13 cellular contexts compared by ENCODE assay signal in genomic region chr20:62137092-62137384, GRCh38. TPM values are rescaled to one million over a fixed set of nuclear protein-coding genes. Genes with fewer than 3 reads are reported as not detected.
DNase-seq lines count a peak whose midpoint lies in the region; ATAC-seq and TF ChIP-seq lines count a peak whose summit lies in the region.
"Had no signal": no experiment of that assay in that cellular context is flagged by ENCODE, and none has a peak within 500 bp of the region (broad histone marks: within the 10 kb centered on the region; RNA-seq: fewer than 3 reads in every experiment).

No MANE protein-coding gene starts in this region.

- TF ChIP-seq CTCF in natural killer cell (IDR thresholded peaks at IDR 0.05) (no peak), PC-9 (conservative IDR thresholded peaks at IDR 0.05) (peak; percentile 51), type B pancreatic cell (conservative IDR thresholded peaks at IDR 0.05) (no peak)

- no peak overlapping the region for H3K18ac ChIP-seq in mesenchymal stem cell (ENCODE audit: low read depth in 1 of 2, low read length in 2 of 2)

- intact Hi-C loops in natural killer cell (cut with micrococcal nuclease): loop anchor here (2.0 kb wide), 2 partner anchors 14 to 126 kb away; partner anchors contain the start of gene LSM14B
- intact Hi-C loops in PC-9 (cut with micrococcal nuclease; ENCODE audit: unreplicated experiment): loop anchor here (1.0 to 5.0 kb wide), 3 partner anchors 75 to 270 kb away; partner anchors contain the start of gene CABLES2
- intact Hi-C loops in dendritic cell treated with granulocyte-macrophage colony-stimulating factor and Interleukin-4, amounts not matched to agents 40 ng/mL and 50 ng/mL, for 4 days (cut with micrococcal nuclease): loop anchor here (2.0 to 5.0 kb wide), 3 partner anchors 14 to 126 kb away; partner anchors contain the start of genes LSM14B and TAF4

- no peak overlapping the region for H2BK120ac ChIP-seq in mesenchymal stem cell (ENCODE audit: low read depth, low read length)

- H3K36me3 ChIP-seq in PC-9 (ENCODE audit: low read depth): peaks cover 50% of the 10 kb centered on the region
- H3K36me3 ChIP-seq in mesenchymal stem cell (ENCODE audit: control insufficient read depth in 1 of 2, insufficient read depth in 2 of 2, low read depth in 1 of 2, low read length in 2 of 2): peaks cover 77 to 84% of the 10 kb centered on the region in 2 experiments

- H3K9me2 ChIP-seq in PC-9 (ENCODE audit: insufficient read depth): no peaks in the 10 kb centered on the region

- H4K20me1 ChIP-seq in PC-9 (ENCODE audit: insufficient read depth): peaks cover 67% of the 10 kb centered on the region

- H3K27me3 ChIP-seq in PC-9 (ENCODE audit: insufficient read depth, low read depth) (no peaks in the 10 kb centered on the region), mesenchymal stem cell (ENCODE audit: control insufficient read depth in 1 of 2, insufficient read depth in 1 of 2, low read length in 2 of 2) (no peaks in the 10 kb centered on the region)
- H3K27me3 ChIP-seq: BE2C, gastroesophageal sphincter, pancreas, SJSA1 had no signal

- no peak overlapping the region for H2BK12ac ChIP-seq in mesenchymal stem cell (ENCODE audit: low read length in 2 of 2)

- CTCF ChIA-PET in PC-9 (lab: Charles Lee): interaction anchor here (1.1 kb wide), 1 partner anchor 126 kb away, joined by 3 read pairs; no protein-coding TSS in a partner anchor

- POLR2A ChIA-PET in PC-9 (lab: Charles Lee; ENCODE audit: unreplicated experiment): no interaction called here

- BruUV-seq in PC-9 (replicated peaks; lab: Mats Ljungman, UMichigan): no TSS peak

- no peak overlapping the region for H3K23ac ChIP-seq in mesenchymal stem cell (ENCODE audit: low read length in 2 of 2)

- H3K4me2 ChIP-seq in PC-9 (no peak overlapping the region), mesenchymal stem cell (ENCODE audit: low read length, poor library complexity, severe bottlenecking) (no peak overlapping the region)

- H3K27ac Mint-ChIP-seq in natural killer cell (peak overlapping the region; percentile 51 to 76), type B pancreatic cell (peak overlapping the region; percentile 39)
- peak overlapping the region in 1 of 2 donors; percentile 36 for H3K27ac Mint-ChIP-seq in natural killer cell treated with Interleukin-12 subunit alpha and Interleukin-12 subunit beta and Interleukin-15 and Interleukin-18, amount 100 ng/mL, for 72 hours
- H3K27ac Mint-ChIP-seq in dendritic cell treated with granulocyte-macrophage colony-stimulating factor and Interleukin-4, amounts not matched to agents 40 ng/mL and 50 ng/mL, for 4 days: peak overlapping the region; percentile 8

- peaks cover 35% of the 10 kb centered on the region for H3K79me1 ChIP-seq in mesenchymal stem cell (replicated peaks; ENCODE audit: low read length, poor library complexity, severe bottlenecking)

- H3K9me3 ChIP-seq in PC-9 (ENCODE audit: insufficient read depth, low read depth): no peaks in the 10 kb centered on the region
- no peaks in the 10 kb centered on the region for H3K9me3 ChIP-seq in mesenchymal stem cell (ENCODE audit: control insufficient read depth, low read length)
- H3K9me3 ChIP-seq: BE2C, gastroesophageal sphincter, pancreas, SJSA1 had no signal

- H3K4me1 Mint-ChIP-seq in natural killer cell: peaks cover 46 to 52% of the 10 kb centered on the region in 2 donors
- peaks cover 38 to 39% of the 10 kb centered on the region in 2 donors for H3K4me1 Mint-ChIP-seq in natural killer cell treated with Interleukin-12 subunit alpha and Interleukin-12 subunit beta and Interleukin-15 and Interleukin-18, amount 100 ng/mL, for 72 hours (ENCODE audit: low read depth in 2 of 2)
- peaks cover 83% of the 10 kb centered on the region for H3K4me1 Mint-ChIP-seq in dendritic cell treated with granulocyte-macrophage colony-stimulating factor and Interleukin-4, amounts not matched to agents 40 ng/mL and 50 ng/mL, for 4 days (ENCODE audit: low read depth)
- H3K4me1 Mint-ChIP-seq in type B pancreatic cell (ENCODE audit: unreplicated experiment): peaks cover 16% of the 10 kb centered on the region

- no peak overlapping the region for H2BK5ac ChIP-seq in mesenchymal stem cell (ENCODE audit: low read depth, low read length, poor library complexity, severe bottlenecking)

- H3K4me1 ChIP-seq in PC-9 (replicated peaks; ENCODE audit: insufficient read depth): peaks cover 15% of the 10 kb centered on the region
- peaks cover 18% of the 10 kb centered on the region for H3K4me1 ChIP-seq in mesenchymal stem cell (ENCODE audit: control insufficient read depth, insufficient read depth, low read depth, low read length)

- H4K91ac ChIP-seq in mesenchymal stem cell (ENCODE audit: low read length): no peak overlapping the region

- no peak overlapping the region for H4K8ac ChIP-seq in mesenchymal stem cell (ENCODE audit: low read length)

- peaks cover 58% of the 10 kb centered on the region for H3F3A ChIP-seq in PC-9 (ENCODE audit: insufficient read depth, low read depth)

- no peak overlapping the region for H3K14ac ChIP-seq in mesenchymal stem cell (ENCODE audit: low read length in 2 of 2)

- H3K4ac ChIP-seq in mesenchymal stem cell (ENCODE audit: low read depth in 1 of 2, low read length in 2 of 2): no peak overlapping the region

- H2AK5ac ChIP-seq in mesenchymal stem cell (ENCODE audit: low read length, severe bottlenecking): no peak overlapping the region

- no peak overlapping the region for H2AFZ ChIP-seq in PC-9
- no peak overlapping the region for H2AFZ ChIP-seq in mesenchymal stem cell (ENCODE audit: low read depth, low read length)

- no peak for ATAC-seq in natural killer cell
- no peak for ATAC-seq in natural killer cell treated with Interleukin-12 subunit alpha and Interleukin-12 subunit beta and Interleukin-15 and Interleukin-18, amount 100 ng/mL, for 72 hours

- H3K79me2 ChIP-seq in PC-9 (ENCODE audit: low read depth): peaks cover 31% of the 10 kb centered on the region

- no peaks in the 10 kb centered on the region for H3K27me3 Mint-ChIP-seq in natural killer cell (ENCODE audit: low read depth in 2 of 2)
- H3K27me3 Mint-ChIP-seq in natural killer cell treated with Interleukin-12 subunit alpha and Interleukin-12 subunit beta and Interleukin-15 and Interleukin-18, amount 100 ng/mL, for 72 hours: no peaks in the 10 kb centered on the region
- no peaks in the 10 kb centered on the region for H3K27me3 Mint-ChIP-seq in dendritic cell treated with granulocyte-macrophage colony-stimulating factor and Interleukin-4, amounts not matched to agents 40 ng/mL and 50 ng/mL, for 4 days
- H3K27me3 Mint-ChIP-seq in type B pancreatic cell: no peaks in the 10 kb centered on the region

- H3K36me3 Mint-ChIP-seq in natural killer cell (peaks cover 14% of the 10 kb centered on the region), type B pancreatic cell (peaks cover 25% of the 10 kb centered on the region)
- H3K36me3 Mint-ChIP-seq in natural killer cell treated with Interleukin-12 subunit alpha and Interleukin-12 subunit beta and Interleukin-15 and Interleukin-18, amount 100 ng/mL, for 72 hours: peaks cover 15% of the 10 kb centered on the region
- H3K36me3 Mint-ChIP-seq in dendritic cell treated with granulocyte-macrophage colony-stimulating factor and Interleukin-4, amounts not matched to agents 40 ng/mL and 50 ng/mL, for 4 days (ENCODE audit: low read depth): peaks cover 100% of the 10 kb centered on the region

- H2BK15ac ChIP-seq in mesenchymal stem cell (ENCODE audit: low read depth, poor library complexity, severe bottlenecking): no peak overlapping the region

- H3K4me3 ChIP-seq in PC-9 (no peak overlapping the region), mesenchymal stem cell (ENCODE audit: insufficient read depth in 1 of 2, low read depth in 1 of 2, low read length in 2 of 2) (no peak overlapping the region)
- H3K4me3 ChIP-seq: gastroesophageal sphincter, pancreas, SJSA1 had no signal

- WGBS in mesenchymal stem cell: 93% methylated on average over 6 of the region's 6 CpGs

- no peak overlapping the region for H3K9ac ChIP-seq in mesenchymal stem cell (ENCODE audit: low read length)

- H3K27ac ChIP-seq in PC-9 (no peak overlapping the region), mesenchymal stem cell (ENCODE audit: low read length, poor library complexity, severe bottlenecking) (no peak overlapping the region)
- H3K27ac ChIP-seq: pancreas, SJSA1 had no signal

- H3K9me3 Mint-ChIP-seq in natural killer cell (no peaks in the 10 kb centered on the region), type B pancreatic cell (no peaks in the 10 kb centered on the region)
- no peaks in the 10 kb centered on the region for H3K9me3 Mint-ChIP-seq in natural killer cell treated with Interleukin-12 subunit alpha and Interleukin-12 subunit beta and Interleukin-15 and Interleukin-18, amount 100 ng/mL, for 72 hours
- H3K9me3 Mint-ChIP-seq in dendritic cell treated with granulocyte-macrophage colony-stimulating factor and Interleukin-4, amounts not matched to agents 40 ng/mL and 50 ng/mL, for 4 days: no peaks in the 10 kb centered on the region

- no peak for DNase-seq in natural killer cell
- no peak for DNase-seq in natural killer cell treated with Interleukin-12 subunit alpha and Interleukin-12 subunit beta and Interleukin-15 and Interleukin-18, amount 100 ng/mL, for 72 hours (ENCODE audit: low spot score)
- DNase-seq in PC-9: no peak
- DNase-seq in type B pancreatic cell (ENCODE audit: extremely low spot score, unreplicated experiment): no peak
- no peak for DNase-seq in NCI-H2107 (lab: John Stamatoyannopoulos, UW)
- no peak for DNase-seq in cortex of kidney (lab: John Stamatoyannopoulos, UW)
- DNase-seq in mesenchymal stem cell: no peak
- DNase-seq: NCI-H1092 had no signal

- no peak overlapping the region for H3K4me3 Mint-ChIP-seq in natural killer cell
- H3K4me3 Mint-ChIP-seq in natural killer cell treated with Interleukin-12 subunit alpha and Interleukin-12 subunit beta and Interleukin-15 and Interleukin-18, amount 100 ng/mL, for 72 hours: no peak overlapping the region
- no peak overlapping the region for H3K4me3 Mint-ChIP-seq in dendritic cell treated with granulocyte-macrophage colony-stimulating factor and Interleukin-4, amounts not matched to agents 40 ng/mL and 50 ng/mL, for 4 days
- no peak overlapping the region for H3K4me3 Mint-ChIP-seq in type B pancreatic cell

RNA-seq across cellular contexts. Expression of gene PSMA7, which starts 6.2 kb away (rescaled TPM):
- total RNA-seq in natural killer cell: 100 to 1,000 TPM; 154 to 177 (median 168) TPM
- total RNA-seq in natural killer cell treated with Interleukin-12 subunit alpha and Interleukin-12 subunit beta and Interleukin-15 and Interleukin-18, amount 100 ng/mL, for 72 hours: 100 to 1,000 TPM; 284 to 315 TPM
- 367 and 391 TPM in 2 replicates for total RNA-seq in PC-9 (2021)
- 207 and 236 TPM in 2 replicates for total RNA-seq in type B pancreatic cell (ENCODE audit: low replicate concordance)
- 378 TPM for polyA plus RNA-seq in mesenchymal stem cell (2013, experiment 1 of 2)
- polyA plus RNA-seq in mesenchymal stem cell (2013, experiment 2 of 2): 392 TPM

RNA-seq across cellular contexts. Expression of gene SS18L1, which starts 6.5 kb away (rescaled TPM):
- 10 to 100 TPM; 19.1 to 26.0 (median 23.7) TPM for total RNA-seq in natural killer cell
- 10 to 100 TPM; 21.2 to 45.0 TPM for total RNA-seq in natural killer cell treated with Interleukin-12 subunit alpha and Interleukin-12 subunit beta and Interleukin-15 and Interleukin-18, amount 100 ng/mL, for 72 hours
- 22.4 and 29.0 TPM in 2 replicates for total RNA-seq in PC-9 (2021)
- total RNA-seq in type B pancreatic cell (ENCODE audit: low replicate concordance): 20.5 and 25.5 TPM in 2 replicates
- 7.1 TPM for polyA plus RNA-seq in mesenchymal stem cell (2013, experiment 1 of 2)
- 6.1 TPM for polyA plus RNA-seq in mesenchymal stem cell (2013, experiment 2 of 2)

RNA-seq across cellular contexts. Expression of gene LSM14B, which starts 14.8 kb away (rescaled TPM):
- total RNA-seq in natural killer cell (10 to 100 TPM; 41.1 to 56.2 (median 47.3) TPM), PC-9 (2021) (61.5 and 67.2 TPM in 2 replicates), type B pancreatic cell (ENCODE audit: low replicate concordance) (45.6 and 66.3 TPM in 2 replicates)
- total RNA-seq in natural killer cell treated with Interleukin-12 subunit alpha and Interleukin-12 subunit beta and Interleukin-15 and Interleukin-18, amount 100 ng/mL, for 72 hours: 10 to 100 TPM; 25.8 to 32.7 TPM
- 32.2 TPM for polyA plus RNA-seq in mesenchymal stem cell (2013, experiment 1 of 2)
- polyA plus RNA-seq in mesenchymal stem cell (2013, experiment 2 of 2): 31.4 TPM

RNA-seq across cellular contexts. Expression of gene MTG2, which starts 45.8 kb away (rescaled TPM):
- 10 to 100 TPM; 16.8 to 25.8 (median 25.3) TPM for total RNA-seq in natural killer cell
- 10 to 100 TPM; 39.3 to 57.9 TPM for total RNA-seq in natural killer cell treated with Interleukin-12 subunit alpha and Interleukin-12 subunit beta and Interleukin-15 and Interleukin-18, amount 100 ng/mL, for 72 hours
- 58.1 and 62.5 TPM in 2 replicates for total RNA-seq in PC-9 (2021)
- total RNA-seq in type B pancreatic cell (ENCODE audit: low replicate concordance): 35.6 and 37.4 TPM in 2 replicates
- 27.8 TPM for polyA plus RNA-seq in mesenchymal stem cell (2013, experiment 1 of 2)
- polyA plus RNA-seq in mesenchymal stem cell (2013, experiment 2 of 2): 26.3 TPM
